Comparison of ENCODE assay signal across 24 cellular contexts in the genomic region with DNA sequence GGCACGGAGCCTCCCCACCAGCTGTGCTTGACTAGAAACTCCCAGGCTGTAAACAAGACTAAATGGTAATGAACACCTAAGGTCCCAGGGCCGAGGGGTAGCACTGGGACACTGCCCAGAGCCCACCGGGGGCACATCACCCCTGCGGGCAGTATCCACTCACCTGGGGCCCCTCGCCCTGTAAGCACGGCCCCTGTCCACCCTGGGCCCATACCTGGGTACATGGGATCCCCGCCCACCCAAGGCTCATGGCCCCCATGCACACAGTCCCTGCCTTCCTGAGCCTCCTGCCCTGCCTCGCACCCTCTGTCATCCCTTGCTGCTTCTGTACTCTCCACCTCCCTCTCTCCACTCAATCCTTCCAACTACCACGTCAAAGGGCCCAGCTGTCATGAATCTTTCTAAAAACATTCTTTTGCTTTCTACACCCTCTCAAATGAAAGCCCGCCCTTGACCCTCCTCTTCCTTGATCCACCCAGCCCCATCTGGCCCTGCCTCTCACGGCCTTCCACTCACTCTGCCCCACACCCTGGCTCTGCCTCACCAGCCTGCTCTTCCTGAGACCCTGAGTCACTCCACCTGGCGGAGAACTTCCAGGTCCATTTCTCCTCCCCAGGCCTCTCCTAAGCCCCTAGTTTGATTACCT.
DNase-seq lines count a peak whose midpoint lies in the region; ATAC-seq, FAIRE-seq and TF ChIP-seq lines count a peak whose summit lies in the region.
"Had no signal": no experiment of that assay in that cellular context is flagged by ENCODE, and none has a peak within 500 bp of the region (broad histone marks: within the 10 kb centered on the region; RNA-seq: fewer than 3 reads in every experiment).

No MANE protein-coding gene starts in this region.

- no peak overlapping the region for H3K9ac ChIP-seq in Karpas-422 (ENCODE audit: low read length)

- ATAC-seq in gastroesophageal sphincter: peak; percentile 30
- peak; percentile 13 for ATAC-seq in sciatic nerve
- ATAC-seq: activated CD4-positive, CD25-positive, alpha-beta regulatory T cell treated with anti-CD3 and anti-CD28 coated beads, Interleukin-2, amount 50 U/mL, for 24 hours; activated CD8-positive, alpha-beta T cell treated with anti-CD3 and anti-CD28 coated beads for 36 hours; effector memory CD8-positive, alpha-beta T cell; naive thymus-derived CD4-positive, alpha-beta T cell had no signal

- H3K27me3 ChIP-seq in Karpas-422 (ENCODE audit: low read length) (no peaks in the 10 kb centered on the region), gastroesophageal sphincter (no peaks in the 10 kb centered on the region)
- H3K27me3 ChIP-seq: adrenal gland, brain microvascular endothelial cell, esophagus squamous epithelium had no signal

- H4K20me1 ChIP-seq in Karpas-422 (ENCODE audit: insufficient read depth, low read depth, low read length): no peaks in the 10 kb centered on the region

- no peaks in the 10 kb centered on the region for H3K79me2 ChIP-seq in Karpas-422 (ENCODE audit: low read length)

- H3K27ac ChIP-seq in Karpas-422 (ENCODE audit: low read length) (no peak overlapping the region), gastroesophageal sphincter (no peak overlapping the region)
- H3K27ac ChIP-seq: adrenal gland, brain microvascular endothelial cell, esophagus squamous epithelium, HL-60 had no signal

- TF ChIP-seq EP300 in gastroesophageal sphincter (IDR thresholded peaks at IDR 0.05): no peak

- H3K4me3 ChIP-seq in Karpas-422 (ENCODE audit: low read length): no peak overlapping the region
- H3K4me3 ChIP-seq in gastroesophageal sphincter: no peak overlapping the region
- H3K4me3 ChIP-seq: adrenal gland, esophagus squamous epithelium had no signal

- no peaks in the 10 kb centered on the region for H3K36me3 ChIP-seq in Karpas-422 (ENCODE audit: insufficient read depth, low read length)
- H3K36me3 ChIP-seq in gastroesophageal sphincter: no peaks in the 10 kb centered on the region
- H3K36me3 ChIP-seq: adrenal gland, brain microvascular endothelial cell, esophagus squamous epithelium had no signal

- peak; percentile 23 for DNase-seq in NCI-H82 (lab: John Stamatoyannopoulos, UW)
- no peak for DNase-seq in NCI-H82 treated with DMSO at 0.1 percent for 48 hours (lab: John Stamatoyannopoulos, UW; ENCODE audit: unreplicated experiment)
- DNase-seq in Karpas-422: peak; percentile 23
- no peak for DNase-seq in sciatic nerve (ENCODE audit: low spot score)
- no peak for DNase-seq in middle frontal gyrus (ENCODE audit: extremely low spot score, low spot score)
- no peak for DNase-seq in RCC 7860 (ENCODE audit: low spot score)
- no peak for DNase-seq in activated T-cell treated with anti-CD3 and anti-CD28 coated beads, Interleukin-2, amount 50 U/mL, for 1 hour
- DNase-seq: 8988T; activated CD8-positive, alpha-beta T cell treated with anti-CD3 and anti-CD28 coated beads for 36 hours; activated gamma-delta T cell treated with Interleukin-2 at 50 U/mL for 16 hours; adrenal gland; brain microvascular endothelial cell; COR-L47; effector memory CD8-positive, alpha-beta T cell; esophagus squamous epithelium; IMR-90; kidney; naive thymus-derived CD4-positive, alpha-beta T cell; NCI-H1436; NCI-H526 treated with DMSO at 0.1 percent for 48 hours had no signal

- no peak for TF ChIP-seq CTCF in gastroesophageal sphincter (IDR thresholded peaks at IDR 0.05)

- FAIRE-seq in RCC 7860 (lab: Jason Lieb, UNC): no peak
- FAIRE-seq: colon, kidney had no signal

- 74 to 84% methylated on average over 5 to 6 of the region's 12 CpGs for WGBS in gastroesophageal sphincter (ENCODE audit: low coverage in 1 of 2), 2 donors

- no peak for TF ChIP-seq POLR2A in gastroesophageal sphincter (IDR thresholded peaks at IDR 0.05)

- H3K9me3 ChIP-seq in Karpas-422 (ENCODE audit: low read length) (no peaks in the 10 kb centered on the region), gastroesophageal sphincter (no peaks in the 10 kb centered on the region)
- H3K9me3 ChIP-seq: adrenal gland, esophagus squamous epithelium had no signal

- intact Hi-C loops in sciatic nerve (cut with DNase I): no loop called here

- no peak overlapping the region for H2AFZ ChIP-seq in Karpas-422 (ENCODE audit: low read length)

- H3K4me1 ChIP-seq in Karpas-422 (ENCODE audit: low read length): no peaks in the 10 kb centered on the region
- peaks cover 5 to 59% (median 12%) of the 10 kb centered on the region in 3 donors for H3K4me1 ChIP-seq in gastroesophageal sphincter

- no peaks in the 10 kb centered on the region for H3K9me2 ChIP-seq in Karpas-422 (replicated peaks; ENCODE audit: insufficient read depth, low read length)

- H3K4me2 ChIP-seq in Karpas-422 (ENCODE audit: low read depth, low read length, poor library complexity, severe bottlenecking): no peak overlapping the region

Comparison
In these comparisons a context has a peak if more than half of its experiments do, and no peak if none do; other contexts are left out.
1. DNase-seq: peak in NCI-H82 (single experiment) and Karpas-422 (single experiment); none in NCI-H82 treated with DMSO at 0.1 percent for 48 hours (single experiment), sciatic nerve (single experiment), middle frontal gyrus (single experiment), RCC 7860 (single experiment) and activated T-cell treated with anti-CD3 and anti-CD28 coated beads, Interleukin-2, amount 50 U/mL, for 1 hour (single experiment).